Comparison of ENCODE assay signal across 18 cellular contexts in the genomic region with DNA sequence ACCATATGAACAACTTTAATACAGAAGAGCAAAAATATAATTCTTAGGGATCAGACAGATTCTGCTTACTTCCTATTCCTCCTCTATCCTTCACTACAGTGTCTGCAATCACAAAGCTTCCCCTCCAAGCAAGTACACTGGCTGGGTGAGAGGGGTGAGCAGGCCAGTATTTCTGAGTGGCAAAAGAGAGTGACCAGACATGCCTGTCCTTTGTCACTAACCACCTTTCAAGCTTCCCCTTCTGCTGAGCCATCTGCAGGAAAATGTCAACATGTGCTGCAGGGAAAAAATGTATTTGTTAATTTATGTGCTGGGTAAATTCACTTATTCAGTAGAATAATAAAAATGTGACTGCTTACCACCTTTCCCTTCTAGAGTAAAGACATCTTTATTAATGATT.
"Had no signal": no experiment of that assay in that cellular context is flagged by ENCODE, and none has a peak within 500 bp of the region (broad histone marks: within the 10 kb centered on the region; RNA-seq: fewer than 3 reads in every experiment).

No MANE protein-coding gene starts in this region.

- H3K4me1 ChIP-seq: esophagus squamous epithelium, gastrocnemius medialis, neural progenitor cell, thyroid gland, upper lobe of right lung had no signal

- ATAC-seq: activated naive CD8-positive, alpha-beta T cell treated with anti-CD3 and anti-CD28 coated beads, Interleukin-2, amount 50 U/mL, for 24 hours; gastrocnemius medialis; naive thymus-derived CD4-positive, alpha-beta T cell; upper lobe of right lung had no signal

- H3K4me3 ChIP-seq: esophagus squamous epithelium, gastrocnemius medialis, lung, neural progenitor cell, thyroid gland, upper lobe of right lung had no signal

- H3K27me3 ChIP-seq: esophagus squamous epithelium, gastrocnemius medialis, neural progenitor cell, thyroid gland, upper lobe of right lung had no signal

- H3K9ac ChIP-seq: neural progenitor cell had no signal

- H3K36me3 ChIP-seq: esophagus squamous epithelium, gastrocnemius medialis, neural progenitor cell, thyroid gland, upper lobe of right lung had no signal

- DNase-seq: activated CD4-positive, alpha-beta memory T cell treated with anti-CD3 and anti-CD28 coated beads, Interleukin-2, amount 10 ng/mL, durations not matched to agents 7 days and 5 days; activated CD4-positive, alpha-beta T cell treated with anti-CD3 and anti-CD28 coated beads, Interleukin-2, amount 10 ng/mL, durations not matched to agents 24 days and 14 days; activated gamma-delta T cell; activated naive CD4-positive, alpha-beta T cell treated with anti-CD3 and anti-CD28 coated beads, Interleukin-2, amount 50 U/mL, for 16 hours; activated naive CD8-positive, alpha-beta T cell treated with anti-CD3 and anti-CD28 coated beads, Interleukin-2, amount 50 U/mL, for 24 hours; activated T-cell treated with anti-CD3 and anti-CD28 coated beads for 4 hours; cortex of kidney; endodermal cell; esophagus squamous epithelium; gastrocnemius medialis; naive thymus-derived CD4-positive, alpha-beta T cell; retina; stimulated activated CD4-positive, alpha-beta T cell treated with anti-CD3 and anti-CD28 coated beads, Interleukin-1b, Interleukin-23, amount 100 ng/mL, for 48 hours; substantia nigra; thyroid gland; upper lobe of right lung had no signal

- H3K4me2 ChIP-seq: neural progenitor cell had no signal

- H3K9me3 ChIP-seq: esophagus squamous epithelium, gastrocnemius medialis, thyroid gland, upper lobe of right lung had no signal

- H2AFZ ChIP-seq: neural progenitor cell had no signal

- H3K27ac ChIP-seq: esophagus squamous epithelium, gastrocnemius medialis, neural progenitor cell, thyroid gland, upper lobe of right lung had no signal
